Comparison of ENCODE assay signal across 8 cellular contexts in the genomic region with DNA sequence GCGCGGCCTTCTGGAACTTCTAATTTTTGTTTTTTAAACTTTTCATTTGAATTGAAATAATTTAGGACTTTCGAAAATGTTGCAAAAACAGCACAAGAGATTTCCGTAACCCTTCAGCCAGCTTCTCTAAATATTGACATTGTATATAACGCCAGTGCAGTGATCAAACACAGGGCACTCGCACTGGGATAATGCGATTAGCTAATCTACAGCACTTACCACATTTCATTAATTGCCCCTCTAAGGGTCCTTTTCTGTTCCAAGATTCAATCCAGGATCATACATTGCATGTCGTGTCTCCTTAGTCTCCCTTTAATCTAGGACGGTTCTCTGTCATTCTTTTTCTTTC. TPM values are rescaled to one million over a fixed set of nuclear protein-coding genes. Genes with fewer than 3 reads are reported as not detected.
DNase-seq lines count a peak whose midpoint lies in the region; ATAC-seq and TF ChIP-seq lines count a peak whose summit lies in the region.

No MANE protein-coding gene starts in this region.

- H2AFZ ChIP-seq in IMR-90 (replicated peaks; ENCODE audit: low read length, poor library complexity) = peak overlapping the region; percentile 94

- H2AK5ac ChIP-seq in IMR-90 (ENCODE audit: low read depth, low read length) = no peak overlapping the region

- H4K20me1 ChIP-seq in IMR-90 (ENCODE audit: insufficient read depth, low read length) = peaks cover 2% of the 10 kb centered on the region; the same call in 1 of the 2 replicates

- H2BK5ac ChIP-seq in IMR-90 (ENCODE audit: low read depth, low read length, poor library complexity, severe bottlenecking) = no peak overlapping the region

- peaks cover 19% of the 10 kb centered on the region for H3K4me1 Mint-ChIP-seq in CD8-positive, alpha-beta T cell (ENCODE audit: low read depth)
- peaks cover 11 to 13% of the 10 kb centered on the region in 2 donors for H3K4me1 Mint-ChIP-seq in natural killer cell treated with Interleukin-12 subunit alpha and Interleukin-12 subunit beta and Interleukin-15 and Interleukin-18, amount 100 ng/mL, for 72 hours (ENCODE audit: low read depth in 2 of 2)

- peaks cover 7% of the 10 kb centered on the region for H3K4me1 ChIP-seq in CD8-positive, alpha-beta T cell (ENCODE audit: insufficient read depth, low read length)
- H3K4me1 ChIP-seq in IMR-90 (ENCODE audit: control insufficient read depth, insufficient read depth, low read length) = peaks cover 4% of the 10 kb centered on the region

- no peak overlapping the region for H2BK20ac ChIP-seq in IMR-90 (ENCODE audit: low read depth, low read length)

- H3K36me3 Mint-ChIP-seq in CD8-positive, alpha-beta T cell = no peaks in the 10 kb centered on the region
- no peaks in the 10 kb centered on the region for H3K36me3 Mint-ChIP-seq in natural killer cell treated with Interleukin-12 subunit alpha and Interleukin-12 subunit beta and Interleukin-15 and Interleukin-18, amount 100 ng/mL, for 72 hours

- H3K79me1 ChIP-seq in IMR-90 (ENCODE audit: low read depth in 1 of 2, low read length in 2 of 2) = peaks cover 0 to 18% of the 10 kb centered on the region in 2 experiments; a peak in 3 of 4 replicates

- H3K14ac ChIP-seq in IMR-90 (replicated peaks; ENCODE audit: low read depth, low read length) = no peak overlapping the region

- no peak overlapping the region for H3K4ac ChIP-seq in IMR-90 (ENCODE audit: low read depth, low read length)

- H2BK120ac ChIP-seq in IMR-90 (ENCODE audit: low read depth, low read length) = no peak overlapping the region

- H3K27ac ChIP-seq in CD8-positive, alpha-beta T cell (ENCODE audit: low read depth, low read length) = no peak overlapping the region
- H3K27ac ChIP-seq in IMR-90 (ENCODE audit: insufficient read depth, low read length) = no peak overlapping the region
- peak overlapping the region; percentile 83 to 95 for H3K27ac ChIP-seq in coronary artery

- DNase-seq in CD8-positive, alpha-beta T cell = no peak
- DNase-seq in IMR-90 = no peak
- no peak for DNase-seq in coronary artery (ENCODE audit: low spot score)
- no peak for DNase-seq in natural killer cell treated with Interleukin-12 subunit alpha and Interleukin-12 subunit beta and Interleukin-15 and Interleukin-18, amount 100 ng/mL, for 72 hours (ENCODE audit: low spot score)
- DNase-seq in inferior parietal cortex (ENCODE audit: extremely low spot score) = no peak
- DNase-seq in DMS114 treated with DMSO at 0.1 percent for 48 hours (lab: John Stamatoyannopoulos, UW; ENCODE audit: unreplicated experiment) = no peak
- no peak for DNase-seq in central memory CD4-positive, alpha-beta T cell

- TF ChIP-seq RAD21 in IMR-90 (IDR thresholded peaks at IDR 0.05; ENCODE audit: low read length) = no peak

- peaks cover 16% of the 10 kb centered on the region for H3K27me3 Mint-ChIP-seq in CD8-positive, alpha-beta T cell (ENCODE audit: low read depth)
- peaks cover 5 to 9% of the 10 kb centered on the region in 2 donors for H3K27me3 Mint-ChIP-seq in natural killer cell treated with Interleukin-12 subunit alpha and Interleukin-12 subunit beta and Interleukin-15 and Interleukin-18, amount 100 ng/mL, for 72 hours

- peak overlapping the region; percentile 15; the same call in 1 of the 2 replicates for H3K9ac ChIP-seq in IMR-90 (ENCODE audit: low read depth, low read length)

- no peak for ATAC-seq in CD8-positive, alpha-beta T cell
- ATAC-seq in IMR-90 (ENCODE audit: low read depth) = peak; percentile 22
- no peak for ATAC-seq in natural killer cell treated with Interleukin-12 subunit alpha and Interleukin-12 subunit beta and Interleukin-15 and Interleukin-18, amount 100 ng/mL, for 72 hours
- no peak for ATAC-seq in HG02798 (IDR thresholded peaks at IDR 0.05; ENCODE audit: poor library complexity, unreplicated experiment)

- 40% methylated on average over 1 of the region's 9 CpGs; no CpG with 5 or more reads in 1 of the 2 experiments for WGBS in IMR-90 (ENCODE audit: extremely low coverage in 2 of 2, insufficient read length in 1 of 2), 2 experiments

- H3K27ac Mint-ChIP-seq in CD8-positive, alpha-beta T cell = no peak overlapping the region
- H3K27ac Mint-ChIP-seq in natural killer cell treated with Interleukin-12 subunit alpha and Interleukin-12 subunit beta and Interleukin-15 and Interleukin-18, amount 100 ng/mL, for 72 hours = peak overlapping the region in 1 of 2 donors; percentile 71

- no TSS peak for BruUV-seq in IMR-90 (replicated peaks; lab: Mats Ljungman, UMichigan)

- no peak overlapping the region for H4K91ac ChIP-seq in IMR-90 (ENCODE audit: insufficient read depth, low read depth, low read length)

- peak overlapping the region; percentile 86 for H3K4me3 Mint-ChIP-seq in CD8-positive, alpha-beta T cell
- peak overlapping the region; percentile 79 for H3K4me3 Mint-ChIP-seq in natural killer cell treated with Interleukin-12 subunit alpha and Interleukin-12 subunit beta and Interleukin-15 and Interleukin-18, amount 100 ng/mL, for 72 hours

- H3K4me2 ChIP-seq in IMR-90 (ENCODE audit: low read depth, low read length) = peak overlapping the region; percentile 75

- TF ChIP-seq POLR2A in IMR-90 (IDR thresholded peaks at IDR 0.05; ENCODE audit: low read depth, low read length) = no peak

- peaks cover 4% of the 10 kb centered on the region; the same call in 1 of the 2 replicates for H3K9me1 ChIP-seq in IMR-90 (ENCODE audit: insufficient read depth, low read length)

- no peaks in the 10 kb centered on the region for H3K27me3 ChIP-seq in CD8-positive, alpha-beta T cell (ENCODE audit: insufficient read depth, low read length)
- 0 out of 2 replicates have a peak, but pooled peaks cover 2% of the 10 kb centered on the region for H3K27me3 ChIP-seq in IMR-90 (ENCODE audit: control insufficient read depth, insufficient read depth, low read length)

- dilution Hi-C loops in IMR-90 (cut with HindIII; ENCODE audit: low sequenced_read_pairs, unreplicated experiment) = no loop called here

- no peaks in the 10 kb centered on the region for H3K9me3 Mint-ChIP-seq in CD8-positive, alpha-beta T cell
- no peaks in the 10 kb centered on the region for H3K9me3 Mint-ChIP-seq in natural killer cell treated with Interleukin-12 subunit alpha and Interleukin-12 subunit beta and Interleukin-15 and Interleukin-18, amount 100 ng/mL, for 72 hours

- no peak for TF ChIP-seq CTCF in CD8-positive, alpha-beta T cell (IDR thresholded peaks at IDR 0.05)
- TF ChIP-seq CTCF in IMR-90 (conservative IDR thresholded peaks at IDR 0.05; ENCODE audit: low read depth, low read length) (no peak), coronary artery (IDR thresholded peaks at IDR 0.05) (no peak)

- intact Hi-C loops in CD8-positive, alpha-beta T cell (cut with DNase I, micrococcal nuclease) = no loop called here
- intact Hi-C loops in IMR-90 (cut with micrococcal nuclease) = no loop called here

- H3K56ac ChIP-seq in IMR-90 (ENCODE audit: extremely low read depth, insufficient read depth, low read length) = no peak overlapping the region

- CTCF ChIA-PET in CD8-positive, alpha-beta T cell (lab: Charles Lee) = interaction anchor here (2.0 kb wide), 1 partner anchor 10 kb away, joined by 6 read pairs; no protein-coding TSS in a partner anchor
- CTCF ChIA-PET in IMR-90 (lab: Yijun Ruan, JAX) = no interaction called here

- no peaks in the 10 kb centered on the region for H3K36me3 ChIP-seq in CD8-positive, alpha-beta T cell (ENCODE audit: insufficient read depth, low read length)
- H3K36me3 ChIP-seq in IMR-90 (ENCODE audit: control insufficient read depth, insufficient read depth, low read length) = no peaks in the 10 kb centered on the region

- H3K9me3 ChIP-seq in CD8-positive, alpha-beta T cell (ENCODE audit: low read length) = no peaks in the 10 kb centered on the region
- no peaks in the 10 kb centered on the region for H3K9me3 ChIP-seq in IMR-90 (ENCODE audit: control insufficient read depth, insufficient read depth, low read length)

- H3K18ac ChIP-seq in IMR-90 (ENCODE audit: low read depth, low read length) = no peak overlapping the region

- no peak overlapping the region for H3K23ac ChIP-seq in IMR-90 (ENCODE audit: low read depth, low read length)

- in situ Hi-C loops in IMR-90 (cut with MboI; ENCODE audit: low sequenced_read_pairs) = no loop called here

- no peak overlapping the region for H4K5ac ChIP-seq in IMR-90 (ENCODE audit: low read depth, low read length)

- no peak overlapping the region for H2AK9ac ChIP-seq in IMR-90 (replicated peaks; ENCODE audit: low read depth, low read length, poor library complexity)

- peak overlapping the region; percentile 71 for H3K4me3 ChIP-seq in CD8-positive, alpha-beta T cell (ENCODE audit: low read depth, low read length)
- H3K4me3 ChIP-seq in IMR-90 (ENCODE audit: insufficient read depth, low read depth, low read length) (peak overlapping the region; percentile 90), coronary artery (peak overlapping the region; percentile 99)

- H4K8ac ChIP-seq in IMR-90 (ENCODE audit: low read depth in 2 of 2, low read length in 2 of 2) = peak overlapping the region in 1 of 2 experiments; percentile 13; a peak in 2 of 4 replicates

- no peak overlapping the region for H2BK15ac ChIP-seq in IMR-90 (ENCODE audit: low read depth, low read length)

- POLR2A ChIA-PET in CD8-positive, alpha-beta T cell (lab: Charles Lee) = no interaction called here
- POLR2A ChIA-PET in IMR-90 (lab: Charles Lee; ENCODE audit: unreplicated experiment) = no interaction called here

TF ChIP-seq in IMR-90, 13 proteins besides CTCF, POLR2A, EP300 and RAD21 (continues in another document):
- TF ChIP-seq MXI1 (IDR thresholded peaks at IDR 0.05; ENCODE audit: borderline replicate concordance, low read depth, low read length) (no peak), NFE2L2 (IDR thresholded peaks at IDR 0.05; ENCODE audit: low read depth, low read length) (no peak), RFX5 (IDR thresholded peaks at IDR 0.05; ENCODE audit: low read depth, low read length) (no peak), CEBPB (IDR thresholded peaks at IDR 0.05; ENCODE audit: low read depth, low read length) (no peak), CHD1 (IDR thresholded peaks at IDR 0.05; ENCODE audit: low read depth, low read length) (no peak), USF2 (IDR thresholded peaks at IDR 0.05; ENCODE audit: low read depth, low read length) (no peak), MAFK (IDR thresholded peaks at IDR 0.05; ENCODE audit: low read depth, low read length) (no peak)

RNA-seq across cellular contexts. Expression of gene CD302, which starts 0.3 kb away (rescaled TPM):
- under 1 TPM; 0.54 to 0.64 TPM for total RNA-seq in CD8-positive, alpha-beta T cell
- total RNA-seq in IMR-90 (2012; rRNA removed) = 3.8 and 6.1 TPM in 2 replicates
- polyA plus RNA-seq in IMR-90 (2012; rRNA removed) = 3.0 and 4.0 TPM in 2 replicates
- polyA plus RNA-seq in IMR-90 (2012; cell fraction: cytosol; rRNA removed) = 0.90 and 1.1 TPM in 2 replicates
- polyA plus RNA-seq in IMR-90 (2012; cell fraction: nucleus; rRNA removed; ENCODE audit: low replicate concordance) = 0.28 and 1.4 TPM in 2 replicates
- under 1 TPM; 0.20 to 0.55 TPM for total RNA-seq in natural killer cell treated with Interleukin-12 subunit alpha and Interleukin-12 subunit beta and Interleukin-15 and Interleukin-18, amount 100 ng/mL, for 72 hours

Comparison
In these comparisons a context has a peak if more than half of its experiments do, and no peak if none do; other contexts are left out.
1. H3K27ac ChIP-seq: peak in coronary artery (2 of 2); none in CD8-positive, alpha-beta T cell (single experiment) and IMR-90 (single experiment).
2. Peak in every context shown above with its lines, with median percentiles within 50 percentile points of each other: H3K4me3 ChIP-seq.